9 cellular contexts compared by ENCODE assay signal in genomic region chr10:102009801-102010425, GRCh38. TPM values are rescaled to one million over a fixed set of nuclear protein-coding genes. Genes with fewer than 3 reads are reported as not detected.
DNase-seq lines count a peak whose midpoint lies in the region; ATAC-seq, FAIRE-seq and TF ChIP-seq lines count a peak whose summit lies in the region.
"Had no signal": no experiment of that assay in that cellular context is flagged by ENCODE, and none has a peak within 500 bp of the region (broad histone marks: within the 10 kb centered on the region; RNA-seq: fewer than 3 reads in every experiment).

No MANE protein-coding gene starts in this region.

- peaks cover 52 to 73% of the 10 kb centered on the region in 2 donors for H3K36me3 Mint-ChIP-seq in CD14-positive monocyte

- intact Hi-C loops in CD14-positive monocyte (cut with micrococcal nuclease): loop anchor here (5.0 to 10.0 kb wide), 3 partner anchors 115 to 168 kb away; partner anchors contain the start of gene KCNIP2 (in 2 of the 2)
- intact Hi-C loops in mammary epithelial cell (cut with micrococcal nuclease): loop anchor here (1.0 to 5.0 kb wide), 8 partner anchors 63 to 798 kb away; partner anchors contain the start of gene NPM3

- TF ChIP-seq CTCF in CD14-positive monocyte (IDR thresholded peaks at IDR 0.05) (peak; percentile 84), mammary epithelial cell (conservative IDR thresholded peaks at IDR 0.05 in 1 of 2, IDR thresholded peaks at IDR 0.05 in 1 of 2; ENCODE audit: extremely low read depth in 1 of 2, insufficient read depth in 1 of 2, low read depth in 1 of 2, low read length in 2 of 2) (peak; percentile 99 to 100)

- H3K4me1 Mint-ChIP-seq in CD14-positive monocyte: peaks cover 34% of the 10 kb centered on the region

- CTCF ChIA-PET in mammary epithelial cell (lab: Charles Lee; ENCODE audit: low non-redundant PET): interaction anchor here (0.6 to 1.7 kb wide), 10 partner anchors 12 to 795 kb away, joined by 3 to 32 read pairs (median 5); partner anchors contain the start of gene OGA

- WGBS in mammary epithelial cell (ENCODE audit: low coverage, missing lambda C conversion rate): 88% methylated on average over 1 of the region's 1 CpG

- H3K27me3 Mint-ChIP-seq in CD14-positive monocyte (ENCODE audit: low read depth in 3 of 3): no peaks in the 10 kb centered on the region

- H3K79me2 ChIP-seq in mammary epithelial cell (ENCODE audit: insufficient read depth, low read length): no peaks in the 10 kb centered on the region

- H3K9me3 Mint-ChIP-seq in CD14-positive monocyte: no peaks in the 10 kb centered on the region

- no peaks in the 10 kb centered on the region for H3K27me3 ChIP-seq in mammary epithelial cell (ENCODE audit: insufficient read depth, low read length)

- no TSS peak for BruUV-seq in mammary epithelial cell (replicated peaks; lab: Mats Ljungman, UMichigan)

- H3K9ac ChIP-seq in mammary epithelial cell (ENCODE audit: insufficient read depth, low read length): no peak overlapping the region

- H3K4me3 Mint-ChIP-seq in CD14-positive monocyte: no peak overlapping the region

- FAIRE-seq in islet of Langerhans (lab: Jason Lieb, UNC): peak; percentile 98

- in situ Hi-C loops in mammary epithelial cell (cut with MboI; ENCODE audit: low sequenced_read_pairs in 2 of 2): loop anchor here (5.0 to 10.0 kb wide), 2 partner anchors 125 to 173 kb away; no protein-coding TSS in a partner anchor

- peak overlapping the region in 1 of 7 donors; percentile 57 for H3K27ac Mint-ChIP-seq in CD14-positive monocyte

- dilution Hi-C loops in mammary epithelial cell (cut with HindIII; ENCODE audit: low sequenced_read_pairs): loop anchor here (5.0 kb wide), 1 partner anchor 72 kb away; no protein-coding TSS in a partner anchor

- H3K36me3 ChIP-seq in mammary epithelial cell (ENCODE audit: insufficient read depth, low read length): peaks cover 10% of the 10 kb centered on the region

- H3K4me1 ChIP-seq in mammary epithelial cell (ENCODE audit: insufficient read depth, low read length): peaks cover 6% of the 10 kb centered on the region

- H3K9me3 ChIP-seq in mammary epithelial cell (replicated peaks; ENCODE audit: insufficient read depth, low read length): no peaks in the 10 kb centered on the region

- ATAC-seq in GM18511 (IDR thresholded peaks at IDR 0.05; ENCODE audit: unreplicated experiment): peak; percentile 52
- peak; percentile 100 for ATAC-seq in SK-N-SH treated with all-trans-retinoic acid at 6 μM for 48 hours
- ATAC-seq in GM21423 (IDR thresholded peaks at IDR 0.05; ENCODE audit: unreplicated experiment): no peak

- no peak overlapping the region for H3K4me3 ChIP-seq in mammary epithelial cell (replicated peaks in 1 of 3; ENCODE audit: insufficient read depth in 1 of 3, low read depth in 2 of 3, low read length in 3 of 3)
- H3K4me3 ChIP-seq: SK-N-MC had no signal

- DNase-seq in CD14-positive monocyte (ENCODE audit: low spot score): no peak
- DNase-seq in MV-4-11 (lab: John Stamatoyannopoulos, UW): peak; percentile 60
- peak; percentile 79 for DNase-seq in mammary epithelial cell
- DNase-seq in stimulated activated CD4-positive, alpha-beta T cell treated with anti-CD3 and anti-CD28 coated beads, Interleukin-2, amount 100 ng/mL, for 4 hours (ENCODE audit: low read depth): peak; percentile 27

- no peaks in the 10 kb centered on the region for H4K20me1 ChIP-seq in mammary epithelial cell (ENCODE audit: insufficient read depth, low read length)

- no peak overlapping the region for H3K27ac ChIP-seq in mammary epithelial cell (ENCODE audit: insufficient read depth, low read depth, low read length)
- H3K27ac ChIP-seq: SK-N-MC had no signal

- H3K4me2 ChIP-seq in mammary epithelial cell (ENCODE audit: insufficient read depth, low read depth, low read length): no peak overlapping the region

- H2AFZ ChIP-seq in mammary epithelial cell (ENCODE audit: low read depth, low read length): no peak overlapping the region

TF ChIP-seq in SK-N-SH treated with all-trans-retinoic acid at 6 μM for 48 hours, 23 proteins besides CTCF, POLR2A, EP300 and RAD21:
- TF ChIP-seq RARB (CRISPR knock-in tag; IDR thresholded peaks at IDR 0.05) (no peak), ZFP3 (CRISPR knock-in tag; IDR thresholded peaks at IDR 0.05) (peak; percentile 85)

RNA-seq across cellular contexts. Expression of gene ARMH3, which starts 46.1 kb away (rescaled TPM):
- 10 to 100 TPM; 20.4 to 22.1 TPM for polyA plus RNA-seq in CD14-positive monocyte
- 10 to 100 TPM; 13.8 to 23.2 TPM for total RNA-seq in mammary epithelial cell
- 15.0 TPM for polyA plus RNA-seq in mammary epithelial cell
- polyA minus RNA-seq in mammary epithelial cell: 19.8 TPM

RNA-seq across cellular contexts. Expression of gene HPS6, which starts 55.2 kb away (rescaled TPM):
- polyA plus RNA-seq in CD14-positive monocyte: 10 to 100 TPM; 23.6 to 27.3 TPM
- total RNA-seq in mammary epithelial cell: 10 to 100 TPM; 26.8 to 39.3 TPM
- polyA plus RNA-seq in mammary epithelial cell: 23.3 TPM
- polyA minus RNA-seq in mammary epithelial cell: 41.6 TPM
